ENCODE assay signal across 1 cellular context in genomic region chr19:480016-480855, GRCh38.
TF ChIP-seq lines count a peak whose summit lies in the region.

No MANE protein-coding gene starts in this region.

TF ChIP-seq in K562, 482 proteins besides CTCF, POLR2A, EP300 and RAD21 (continues in another document):
- TF ChIP-seq HDAC1 (IDR thresholded peaks at IDR 0.05) (peak in 1 of 2 experiments; percentile 99; a peak in 2 of 4 replicates), MTA2 (IDR thresholded peaks at IDR 0.05; ENCODE audit: low read depth) (peak; percentile 36; the same call in 1 of the 2 replicates), HLTF (IDR thresholded peaks at IDR 0.05) (peak; percentile 85; the same call in 1 of the 2 replicates), RCOR1 (IDR thresholded peaks at IDR 0.05; ENCODE audit: borderline replicate concordance in 1 of 2, low read depth in 2 of 2, low read length in 2 of 2) (peak in 1 of 2 experiments; percentile 84; a peak in 3 of 4 replicates), SMC3 (conservative IDR thresholded peaks at IDR 0.05; ENCODE audit: insufficient read depth, low read depth, low read length) (0 out of 2 replicates have a peak, but pooled peaks have one; percentile 24), ATF1 (CRISPR knock-in tag; IDR thresholded peaks at IDR 0.05) (no peak), ATF1 (tag; IDR thresholded peaks at IDR 0.05) (peak; percentile 89), SIN3B (IDR thresholded peaks at IDR 0.05; ENCODE audit: low read depth) (no peak), ZNF316 (IDR thresholded peaks at IDR 0.05) (peak; percentile 10; the same call in 1 of the 2 replicates), ZNF77 (CRISPR knock-in tag; IDR thresholded peaks at IDR 0.05) (no peak), CREM (IDR thresholded peaks at IDR 0.05; ENCODE audit: low read depth) (peak; percentile 81), RB1 (IDR thresholded peaks at IDR 0.05; ENCODE audit: low read depth) (peak; percentile 58; the same call in 1 of the 2 replicates), MCM7 (IDR thresholded peaks at IDR 0.05) (0 out of 4 replicates have a peak, but pooled peaks of 1 of the 2 experiments have one; percentile 72), HMG20A (CRISPR knock-in tag; conservative IDR thresholded peaks at IDR 0.05) (no peak), RAD51 (IDR thresholded peaks at IDR 0.05; ENCODE audit: borderline replicate concordance, low read depth) (0 out of 2 replicates have a peak, but pooled peaks have one; percentile 39), MEIS2 (IDR thresholded peaks at IDR 0.05; ENCODE audit: partially characterized antibody) (peak; percentile 35), ZNF143 (CRISPR knock-in tag; IDR thresholded peaks at IDR 0.05) (0 out of 2 replicates have a peak, but pooled peaks have one; percentile 40), MIER1 (IDR thresholded peaks at IDR 0.05; ENCODE audit: low read depth) (peak; percentile 54), ZNF232 (CRISPR knock-in tag; IDR thresholded peaks at IDR 0.05) (no peak), SP1 (CRISPR knock-in tag; IDR thresholded peaks at IDR 0.05) (peak; percentile 76; the same call in 1 of the 2 replicates), TAF9B (IDR thresholded peaks at IDR 0.05; ENCODE audit: partially characterized antibody) (no peak), ZMIZ1 (IDR thresholded peaks at IDR 0.05; ENCODE audit: low read depth in 2 of 2, low read length in 2 of 2) (no peak), TOE1 (IDR thresholded peaks at IDR 0.05; ENCODE audit: borderline replicate concordance) (peak; percentile 53; the same call in 1 of the 2 replicates), TOE1 (CRISPR knock-in tag; IDR thresholded peaks at IDR 0.05; ENCODE audit: borderline replicate concordance, low read depth) (no peak), ESRRA (IDR thresholded peaks at IDR 0.05; ENCODE audit: borderline replicate concordance, low read depth) (0 out of 2 replicates have a peak, but pooled peaks have one; percentile 39), HES1 (IDR thresholded peaks at IDR 0.05; ENCODE audit: low read depth) (no peak), ZBTB2 (IDR thresholded peaks at IDR 0.05) (peak; percentile 66; the same call in 1 of the 2 replicates), PHF8 (IDR thresholded peaks at IDR 0.05; ENCODE audit: borderline replicate concordance, low read length) (peak; percentile 18; the same call in 1 of the 2 replicates), MTA1 (IDR thresholded peaks at IDR 0.05; ENCODE audit: borderline replicate concordance) (peak; percentile 78; the same call in 1 of the 2 replicates), MBD2 (IDR thresholded peaks at IDR 0.05; ENCODE audit: borderline replicate concordance, low read depth) (no peak), TCF7 (IDR thresholded peaks at IDR 0.05; ENCODE audit: borderline replicate concordance) (no peak), TFAP4 (CRISPR knock-in tag; IDR thresholded peaks at IDR 0.05; ENCODE audit: borderline replicate concordance) (peak; percentile 67; the same call in 1 of the 2 replicates), ARID2 (IDR thresholded peaks at IDR 0.05) (0 out of 2 replicates have a peak, but pooled peaks have one; percentile 9), PHB2 (IDR thresholded peaks at IDR 0.05; ENCODE audit: low read depth) (0 out of 2 replicates have a peak, but pooled peaks have one; percentile 50), TAF1 (IDR thresholded peaks at IDR 0.05; ENCODE audit: control insufficient read depth, extremely low read depth, insufficient read depth, low read length, severe bottlenecking) (no peak), EHMT2 (IDR thresholded peaks at IDR 0.05) (peak; percentile 86), ZNF445 (CRISPR knock-in tag; IDR thresholded peaks at IDR 0.05; ENCODE audit: low read depth) (no peak), YBX1 (IDR thresholded peaks at IDR 0.05) (peak; percentile 99), BCOR (IDR thresholded peaks at IDR 0.05) (0 out of 2 replicates have a peak, but pooled peaks have one; percentile 48), KLF13 (tag; IDR thresholded peaks at IDR 0.05; ENCODE audit: borderline replicate concordance, low read depth) (peak; percentile 64; the same call in 1 of the 2 replicates), GATAD2A (IDR thresholded peaks at IDR 0.05) (0 out of 2 replicates have a peak, but pooled peaks have one; percentile 30), SMAD2 (IDR thresholded peaks at IDR 0.05; ENCODE audit: low read depth, low read length) (no peak), LARP7 (IDR thresholded peaks at IDR 0.05) (peak; percentile 82; the same call in 1 of the 2 replicates), SMAD3 (CRISPR knock-in tag; conservative IDR thresholded peaks at IDR 0.05) (no peak), ZEB2 (IDR thresholded peaks at IDR 0.05) (peak; percentile 64), DPF2 (IDR thresholded peaks at IDR 0.05) (peak; percentile 65), MYC (IDR thresholded peaks at IDR 0.05; ENCODE audit: low read depth, low read length) (0 out of 2 replicates have a peak, but pooled peaks have one; percentile 18), MYC (CRISPR knock-in tag; IDR thresholded peaks at IDR 0.05; ENCODE audit: borderline replicate concordance, low read depth) (no peak), ZNF444 (CRISPR knock-in tag; IDR thresholded peaks at IDR 0.05) (no peak), L3MBTL2 (IDR thresholded peaks at IDR 0.05) (peak; percentile 61; the same call in 1 of the 2 replicates), JUND (IDR thresholded peaks at IDR 0.05; ENCODE audit: borderline replicate concordance, low read depth, low read length) (peak; percentile 44; the same call in 1 of the 2 replicates), JUND (tag; IDR thresholded peaks at IDR 0.05; ENCODE audit: borderline replicate concordance, low read depth, low read length) (no peak), MLLT1 (IDR thresholded peaks at IDR 0.05) (peak; percentile 53 to 55; a peak in 2 of 4 replicates), ZNF695 (CRISPR knock-in tag; IDR thresholded peaks at IDR 0.05) (no peak), ZNF212 (CRISPR knock-in tag; IDR thresholded peaks at IDR 0.05) (no peak), TRIM24 (IDR thresholded peaks at IDR 0.05) (peak; percentile 56 to 97)
- TF ChIP-seq, protein P1, sequence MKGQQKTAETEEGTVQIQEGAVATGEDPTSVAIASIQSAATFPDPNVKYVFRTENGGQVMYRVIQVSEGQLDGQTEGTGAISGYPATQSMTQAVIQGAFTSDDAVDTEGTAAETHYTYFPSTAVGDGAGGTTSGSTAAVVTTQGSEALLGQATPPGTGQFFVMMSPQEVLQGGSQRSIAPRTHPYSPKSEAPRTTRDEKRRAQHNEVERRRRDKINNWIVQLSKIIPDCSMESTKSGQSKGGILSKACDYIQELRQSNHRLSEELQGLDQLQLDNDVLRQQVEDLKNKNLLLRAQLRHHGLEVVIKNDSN (CRISPR knock-in tag; IDR thresholded peaks at IDR 0.05): peak; percentile 86
- TF ChIP-seq, protein P2, sequence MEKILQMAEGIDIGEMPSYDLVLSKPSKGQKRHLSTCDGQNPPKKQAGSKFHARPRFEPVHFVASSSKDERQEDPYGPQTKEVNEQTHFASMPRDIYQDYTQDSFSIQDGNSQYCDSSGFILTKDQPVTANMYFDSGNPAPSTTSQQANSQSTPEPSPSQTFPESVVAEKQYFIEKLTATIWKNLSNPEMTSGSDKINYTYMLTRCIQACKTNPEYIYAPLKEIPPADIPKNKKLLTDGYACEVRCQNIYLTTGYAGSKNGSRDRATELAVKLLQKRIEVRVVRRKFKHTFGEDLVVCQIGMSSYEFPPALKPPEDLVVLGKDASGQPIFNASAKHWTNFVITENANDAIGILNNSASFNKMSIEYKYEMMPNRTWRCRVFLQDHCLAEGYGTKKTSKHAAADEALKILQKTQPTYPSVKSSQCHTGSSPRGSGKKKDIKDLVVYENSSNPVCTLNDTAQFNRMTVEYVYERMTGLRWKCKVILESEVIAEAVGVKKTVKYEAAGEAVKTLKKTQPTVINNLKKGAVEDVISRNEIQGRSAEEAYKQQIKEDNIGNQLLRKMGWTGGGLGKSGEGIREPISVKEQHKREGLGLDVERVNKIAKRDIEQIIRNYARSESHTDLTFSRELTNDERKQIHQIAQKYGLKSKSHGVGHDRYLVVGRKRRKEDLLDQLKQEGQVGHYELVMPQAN (IDR thresholded peaks at IDR 0.05; ENCODE audit: borderline replicate concordance): peak; percentile 70
- TF ChIP-seq, protein P3, sequence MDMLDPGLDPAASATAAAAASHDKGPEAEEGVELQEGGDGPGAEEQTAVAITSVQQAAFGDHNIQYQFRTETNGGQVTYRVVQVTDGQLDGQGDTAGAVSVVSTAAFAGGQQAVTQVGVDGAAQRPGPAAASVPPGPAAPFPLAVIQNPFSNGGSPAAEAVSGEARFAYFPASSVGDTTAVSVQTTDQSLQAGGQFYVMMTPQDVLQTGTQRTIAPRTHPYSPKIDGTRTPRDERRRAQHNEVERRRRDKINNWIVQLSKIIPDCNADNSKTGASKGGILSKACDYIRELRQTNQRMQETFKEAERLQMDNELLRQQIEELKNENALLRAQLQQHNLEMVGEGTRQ (CRISPR knock-in tag; IDR thresholded peaks at IDR 0.05): peak; percentile 56
- TF ChIP-seq, protein P4, sequence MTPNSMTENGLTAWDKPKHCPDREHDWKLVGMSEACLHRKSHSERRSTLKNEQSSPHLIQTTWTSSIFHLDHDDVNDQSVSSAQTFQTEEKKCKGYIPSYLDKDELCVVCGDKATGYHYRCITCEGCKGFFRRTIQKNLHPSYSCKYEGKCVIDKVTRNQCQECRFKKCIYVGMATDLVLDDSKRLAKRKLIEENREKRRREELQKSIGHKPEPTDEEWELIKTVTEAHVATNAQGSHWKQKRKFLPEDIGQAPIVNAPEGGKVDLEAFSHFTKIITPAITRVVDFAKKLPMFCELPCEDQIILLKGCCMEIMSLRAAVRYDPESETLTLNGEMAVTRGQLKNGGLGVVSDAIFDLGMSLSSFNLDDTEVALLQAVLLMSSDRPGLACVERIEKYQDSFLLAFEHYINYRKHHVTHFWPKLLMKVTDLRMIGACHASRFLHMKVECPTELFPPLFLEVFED (CRISPR knock-in tag; conservative IDR thresholded peaks at IDR 0.05): 0 out of 2 replicates have a peak, but pooled peaks have one; percentile 20
- TF ChIP-seq, protein P5, sequence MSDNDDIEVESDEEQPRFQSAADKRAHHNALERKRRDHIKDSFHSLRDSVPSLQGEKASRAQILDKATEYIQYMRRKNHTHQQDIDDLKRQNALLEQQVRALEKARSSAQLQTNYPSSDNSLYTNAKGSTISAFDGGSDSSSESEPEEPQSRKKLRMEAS (CRISPR knock-in tag; IDR thresholded peaks at IDR 0.05): peak; percentile 48; the same call in 1 of the 2 replicates
